Comparison of ENCODE assay signal across 27 cellular contexts in genomic region chr11:70241709-70242108, GRCh38.
"Had no signal": no experiment of that assay in that cellular context is flagged by ENCODE, and none has a peak within 500 bp of the region (broad histone marks: within the 10 kb centered on the region; RNA-seq: fewer than 3 reads in every experiment).

No MANE protein-coding gene starts in this region.

- H3K4me1 ChIP-seq: parathyroid adenoma, psoas muscle, right lobe of liver, sigmoid colon, stomach, thyroid gland, tibial nerve, upper lobe of left lung, vagina had no signal

- H3K4me3 ChIP-seq: ovary, psoas muscle, right lobe of liver, sigmoid colon, stomach, thoracic aorta, thyroid gland, tibial nerve, upper lobe of left lung, vagina had no signal

- H3K27ac Mint-ChIP-seq: natural killer cell treated with Interleukin-12 subunit alpha and Interleukin-12 subunit beta and Interleukin-15 and Interleukin-18, amount 100 ng/mL, for 72 hours; nephron progenitor cell; progenitor cell of endocrine pancreas; stimulated activated effector memory CD8-positive, alpha-beta T cell treated with anti-CD3 and anti-CD28 coated beads, Interleukin-12 subunit alpha, Interleukin-12 subunit beta, amount 100 ng/mL, for 72 hours; stimulated activated naive B cell treated with anti-CD40 and anti-IgM and Interleukin-4, amounts not matched to agents 10 μg/mL and 1 μg/mL and 100 μg/mL, for 72 hours; stimulated activated naive CD8-positive, alpha-beta T cell treated with anti-CD3 and anti-CD28 coated beads, Interleukin-15, Interleukin-2, amounts not matched to agents 100 ng/mL and 50 ng/mL, for 24 hours had no signal

- H3K36me3 Mint-ChIP-seq: natural killer cell treated with Interleukin-12 subunit alpha and Interleukin-12 subunit beta and Interleukin-15 and Interleukin-18, amount 100 ng/mL, for 72 hours; stimulated activated effector memory CD8-positive, alpha-beta T cell treated with anti-CD3 and anti-CD28 coated beads, Interleukin-12 subunit alpha, Interleukin-12 subunit beta, amount 100 ng/mL, for 72 hours; stimulated activated naive B cell treated with anti-CD40 and anti-IgM and Interleukin-4, amounts not matched to agents 10 μg/mL and 1 μg/mL and 100 μg/mL, for 72 hours had no signal

- ATAC-seq: natural killer cell treated with Interleukin-12 subunit alpha and Interleukin-12 subunit beta and Interleukin-15 and Interleukin-18, amount 100 ng/mL, for 72 hours; psoas muscle; right cardiac atrium; right lobe of liver; stimulated activated effector memory CD8-positive, alpha-beta T cell treated with anti-CD3 and anti-CD28 coated beads, Interleukin-12 subunit alpha, Interleukin-12 subunit beta, amount 100 ng/mL, for 72 hours; stimulated activated naive B cell treated with anti-CD40 and anti-IgM and Interleukin-4, amounts not matched to agents 10 μg/mL and 1 μg/mL and 100 μg/mL, for 72 hours had no signal

- H3K27me3 ChIP-seq: ovary, right lobe of liver, sigmoid colon, thyroid gland, tibial nerve, upper lobe of left lung, vagina had no signal

- H3K4me3 Mint-ChIP-seq: natural killer cell treated with Interleukin-12 subunit alpha and Interleukin-12 subunit beta and Interleukin-15 and Interleukin-18, amount 100 ng/mL, for 72 hours; nephron progenitor cell; neural crest cell; stimulated activated effector memory CD8-positive, alpha-beta T cell treated with anti-CD3 and anti-CD28 coated beads, Interleukin-12 subunit alpha, Interleukin-12 subunit beta, amount 100 ng/mL, for 72 hours; stimulated activated naive B cell treated with anti-CD40 and anti-IgM and Interleukin-4, amounts not matched to agents 10 μg/mL and 1 μg/mL and 100 μg/mL, for 72 hours; stimulated activated naive CD8-positive, alpha-beta T cell treated with anti-CD3 and anti-CD28 coated beads, Interleukin-15, Interleukin-2, amounts not matched to agents 100 ng/mL and 50 ng/mL, for 24 hours had no signal

- H3K79me2 ChIP-seq: parathyroid adenoma had no signal

- H3K36me3 ChIP-seq: ovary, right lobe of liver, sigmoid colon, stomach, thoracic aorta, thyroid gland, tibial nerve, upper lobe of left lung, vagina had no signal

- H2AFZ ChIP-seq: parathyroid adenoma had no signal

- H3K27ac ChIP-seq: ovary, parathyroid adenoma, psoas muscle, right lobe of liver, sigmoid colon, stomach, thoracic aorta, thyroid gland, tibial nerve, upper lobe of left lung, vagina had no signal

- H3K9me3 ChIP-seq: ovary, psoas muscle, right lobe of liver, sigmoid colon, stomach, thoracic aorta, thyroid gland, tibial nerve, upper lobe of left lung, vagina had no signal

- DNase-seq: nephron progenitor cell; occipital lobe; ovary; right cardiac atrium; right lobe of liver; sigmoid colon; small intestine; stimulated activated CD4-positive, alpha-beta T cell treated with anti-CD3 and anti-CD28 coated beads, Interleukin-15, amount 100 ng/mL, for 24 hours; stimulated activated CD4-positive, alpha-beta T cell treated with anti-CD3 and anti-CD28 coated beads, Interleukin-2, amount 100 ng/mL, for 24 hours; stimulated activated CD4-positive, alpha-beta T cell treated with anti-CD3 and anti-CD28 coated beads, Interleukin-2, amount 100 ng/mL, for 48 hours; stimulated activated CD4-positive, alpha-beta T cell treated with anti-CD3 and anti-CD28 coated beads, Interleukin-4, amount 100 ng/mL, for 24 hours; stimulated activated naive B cell treated with anti-CD40 and anti-IgM and Interleukin-4, amounts not matched to agents 10 μg/mL and 1 μg/mL and 100 μg/mL, for 72 hours; stimulated activated naive CD4-positive, alpha-beta T cell treated with Interleukin-2 at 50 U/mL for 16 hours; stomach; thyroid gland; trophoblast cell; upper lobe of left lung had no signal

- H3K9ac ChIP-seq: parathyroid adenoma had no signal

- H3K9me3 Mint-ChIP-seq: natural killer cell treated with Interleukin-12 subunit alpha and Interleukin-12 subunit beta and Interleukin-15 and Interleukin-18, amount 100 ng/mL, for 72 hours; nephron progenitor cell; neural crest cell; stimulated activated effector memory CD8-positive, alpha-beta T cell treated with anti-CD3 and anti-CD28 coated beads, Interleukin-12 subunit alpha, Interleukin-12 subunit beta, amount 100 ng/mL, for 72 hours; stimulated activated naive B cell treated with anti-CD40 and anti-IgM and Interleukin-4, amounts not matched to agents 10 μg/mL and 1 μg/mL and 100 μg/mL, for 72 hours; stimulated activated naive CD8-positive, alpha-beta T cell treated with anti-CD3 and anti-CD28 coated beads, Interleukin-15, Interleukin-2, amounts not matched to agents 100 ng/mL and 50 ng/mL, for 24 hours had no signal

- H3K4me1 Mint-ChIP-seq: neural crest cell; stimulated activated naive B cell treated with anti-CD40 and anti-IgM and Interleukin-4, amounts not matched to agents 10 μg/mL and 1 μg/mL and 100 μg/mL, for 72 hours had no signal
